In the genomic region with DNA sequence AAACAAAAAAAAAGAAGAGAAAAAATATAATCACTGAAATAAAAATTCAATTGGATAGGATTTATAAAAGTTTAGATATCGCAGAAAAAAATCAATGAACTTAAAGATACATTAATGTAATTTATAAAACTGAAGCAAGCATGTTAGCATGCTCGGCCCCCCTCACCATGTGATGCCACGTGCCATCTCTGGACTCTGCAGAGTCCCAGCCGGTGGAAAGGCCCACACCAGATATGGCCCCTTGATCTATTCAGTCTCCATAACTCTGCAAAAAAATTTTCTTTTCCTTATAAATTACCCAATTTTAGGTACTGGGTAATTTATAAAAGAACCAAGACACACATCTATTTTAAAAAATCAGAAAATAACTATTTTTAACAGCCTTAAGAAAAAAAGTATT, we compare ENCODE assay signal across 25 cellular contexts.
"Had no signal": no experiment of that assay in that cellular context is flagged by ENCODE, and none has a peak within 500 bp of the region (broad histone marks: within the 10 kb centered on the region; RNA-seq: fewer than 3 reads in every experiment).

No MANE protein-coding gene starts in this region.

- H3K36me3 ChIP-seq: colonic mucosa, esophagus muscularis mucosa, esophagus squamous epithelium, gastrocnemius medialis, gastroesophageal sphincter, heart left ventricle, heart right ventricle had no signal

- H3K9me3 Mint-ChIP-seq: endodermal cell had no signal

- H3K4me1 Mint-ChIP-seq: endodermal cell had no signal

- H3K4me1 ChIP-seq: colonic mucosa, esophagus squamous epithelium, foreskin keratinocyte, gastroesophageal sphincter had no signal

- H3K27ac ChIP-seq: colonic mucosa, coronary artery, dorsolateral prefrontal cortex, epithelial cell of prostate, esophagus muscularis mucosa, esophagus squamous epithelium, foreskin keratinocyte, gastrocnemius medialis, gastroesophageal sphincter, heart left ventricle, heart right ventricle had no signal

- DNase-seq: colonic mucosa; cortex of kidney; dermis blood vessel endothelial cell; dorsolateral prefrontal cortex; effector CD4-positive, alpha-beta T cell; effector CD8-positive, alpha-beta T cell; effector memory CD4-positive, alpha-beta T cell; effector memory CD8-positive, alpha-beta T cell; endodermal cell; erythroblast; esophagus squamous epithelium; foreskin fibroblast; foreskin keratinocyte; foreskin melanocyte; gastrocnemius medialis; glutamatergic neuron; head of caudate nucleus; heart left ventricle; heart right ventricle had no signal

- ATAC-seq: effector memory CD8-positive, alpha-beta T cell; esophagus mucosa; foreskin keratinocyte; gastrocnemius medialis; gastroesophageal sphincter; heart left ventricle; heart right ventricle had no signal

- H3K27me3 Mint-ChIP-seq: dendritic cell treated with granulocyte-macrophage colony-stimulating factor and Interleukin-4, amounts not matched to agents 40 ng/mL and 50 ng/mL, for 4 days; effector memory CD8-positive, alpha-beta T cell had no signal

- H3K4me3 Mint-ChIP-seq: dendritic cell treated with granulocyte-macrophage colony-stimulating factor and Interleukin-4, amounts not matched to agents 40 ng/mL and 50 ng/mL, for 4 days; effector memory CD8-positive, alpha-beta T cell; endodermal cell had no signal

- H3K27ac Mint-ChIP-seq: dendritic cell treated with granulocyte-macrophage colony-stimulating factor and Interleukin-4, amounts not matched to agents 40 ng/mL and 50 ng/mL, for 4 days; effector memory CD8-positive, alpha-beta T cell; endodermal cell had no signal

- H3K9me3 ChIP-seq: colonic mucosa, esophagus squamous epithelium, gastrocnemius medialis, gastroesophageal sphincter, heart left ventricle, heart right ventricle had no signal

- H3K4me3 ChIP-seq: colonic mucosa, coronary artery, dorsolateral prefrontal cortex, esophagus muscularis mucosa, esophagus squamous epithelium, gastrocnemius medialis, gastroesophageal sphincter, heart left ventricle, heart right ventricle had no signal

- H3K27me3 ChIP-seq: colonic mucosa, dorsolateral prefrontal cortex, esophagus muscularis mucosa, esophagus squamous epithelium, foreskin keratinocyte, gastrocnemius medialis, gastroesophageal sphincter, heart left ventricle, heart right ventricle had no signal
